27 cellular contexts compared by ENCODE assay signal in the genomic region with DNA sequence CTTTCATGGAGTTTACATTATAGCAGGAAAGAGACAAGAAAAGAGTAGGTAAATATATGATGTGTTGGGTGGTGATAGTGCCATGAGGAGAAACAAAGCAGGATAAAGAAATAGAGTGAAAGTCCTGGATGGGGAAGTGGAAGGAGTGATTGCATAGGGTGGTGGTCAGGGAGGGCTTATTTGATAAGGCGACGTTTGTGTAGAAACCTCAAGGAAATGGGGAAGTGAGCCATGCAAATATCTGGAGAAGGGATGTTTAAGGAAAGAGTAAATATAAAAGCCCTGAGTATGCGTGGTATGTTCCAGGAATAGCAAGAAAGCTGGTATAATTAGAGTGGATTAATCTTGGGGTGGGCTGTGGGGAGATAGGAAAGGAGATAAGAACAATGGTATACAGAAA.
DNase-seq lines count a peak whose midpoint lies in the region; ATAC-seq, FAIRE-seq and TF ChIP-seq lines count a peak whose summit lies in the region.
"Had no signal": no experiment of that assay in that cellular context is flagged by ENCODE, and none has a peak within 500 bp of the region (broad histone marks: within the 10 kb centered on the region; RNA-seq: fewer than 3 reads in every experiment).

No MANE protein-coding gene starts in this region.

- H2AFZ ChIP-seq in GM12878 (ENCODE audit: control insufficient read depth, low read depth, low read length) (no peak overlapping the region), PC-3 (ENCODE audit: low read length) (no peak overlapping the region)
- H2AFZ ChIP-seq: GM23338 had no signal

- no peak for FAIRE-seq in GM12878 (lab: Jason Lieb, UNC)
- FAIRE-seq: GM18507 had no signal

- no peaks in the 10 kb centered on the region for H3K27me3 ChIP-seq in BLaER1 treated with 17β-estradiol and CSF1 and Interleukin-3, amounts not matched to agents 10 nM and 100 nM
- H3K27me3 ChIP-seq in GM12878 (replicated peaks in 1 of 2; ENCODE audit: control insufficient read depth in 2 of 2, insufficient read depth in 2 of 2, low read length in 1 of 2) = no peaks in the 10 kb centered on the region
- H3K27me3 ChIP-seq in PC-3 (ENCODE audit: low read length) = no peaks in the 10 kb centered on the region
- no peaks in the 10 kb centered on the region for H3K27me3 ChIP-seq in ascending aorta
- H3K27me3 ChIP-seq: BLaER1 had no signal

- 2% methylated on average over 3 of the region's 3 CpGs for WGBS in GM12878 (ENCODE audit: insufficient coverage, insufficient replicate concordance, low lambda C conversion rate, missing lambda C conversion rate)

- H3K9me3 ChIP-seq in BLaER1 treated with 17β-estradiol and CSF1 and Interleukin-3, amounts not matched to agents 10 nM and 100 nM (replicated peaks in 1 of 11) = peaks cover 11 to 38% (median 22%) of the 10 kb centered on the region in 11 experiments; a peak in 21 of 22 replicates
- H3K9me3 ChIP-seq in GM12878 (replicated peaks; ENCODE audit: control insufficient read depth, insufficient read depth, low read length) (peaks cover 6% of the 10 kb centered on the region; the same call in 2 of the 3 replicates), PC-3 (ENCODE audit: low read length) (no peaks in the 10 kb centered on the region), ascending aorta (no peaks in the 10 kb centered on the region)
- H3K9me3 ChIP-seq: HAP-1, SJSA1 had no signal

- no peaks in the 10 kb centered on the region for H4K20me1 ChIP-seq in BLaER1 treated with 17β-estradiol and CSF1 and Interleukin-3, amounts not matched to agents 10 nM and 100 nM
- no peaks in the 10 kb centered on the region for H4K20me1 ChIP-seq in GM12878 (ENCODE audit: control insufficient read depth, insufficient read depth)
- no peaks in the 10 kb centered on the region for H4K20me1 ChIP-seq in PC-3 (ENCODE audit: low read length)
- H4K20me1 ChIP-seq: BLaER1 had no signal

- peak overlapping the region in 6 of 11 experiments; percentile 23 to 75 (median 53); a peak in 10 of 22 replicates for H3K27ac ChIP-seq in BLaER1 treated with 17β-estradiol and CSF1 and Interleukin-3, amounts not matched to agents 10 nM and 100 nM
- H3K27ac ChIP-seq in GM12878 (ENCODE audit: control insufficient read depth, insufficient read depth) (no peak overlapping the region), PC-3 (ENCODE audit: low read length) (no peak overlapping the region), ascending aorta (no peak overlapping the region)
- H3K27ac ChIP-seq: 22Rv1, BLaER1, SJSA1 had no signal

- intact Hi-C loops in GM12878 (cut with micrococcal nuclease; ENCODE audit: unreplicated experiment) = no loop called here
- intact Hi-C loops in PC-3 (cut with micrococcal nuclease) = no loop called here
- intact Hi-C loops in Right ventricle myocardium inferior (cut with DNase I) = no loop called here
- intact Hi-C loops in ascending aorta (cut with DNase I) = no loop called here

- no peak for TF ChIP-seq RAD21 in GM12878 (IDR thresholded peaks at IDR 0.05; ENCODE audit: insufficient read depth, low read depth, low read length)

- H3K36me3 ChIP-seq in BLaER1 treated with 17β-estradiol and CSF1 and Interleukin-3, amounts not matched to agents 10 nM and 100 nM = no peaks in the 10 kb centered on the region
- H3K36me3 ChIP-seq in GM12878 (ENCODE audit: control insufficient read depth in 2 of 2, insufficient read depth in 2 of 2, low read length in 1 of 2) (no peaks in the 10 kb centered on the region), PC-3 (ENCODE audit: low read depth, low read length) (no peaks in the 10 kb centered on the region), ascending aorta (no peaks in the 10 kb centered on the region)
- H3K36me3 ChIP-seq: BLaER1, HAP-1, SJSA1 had no signal

- no peak for TF ChIP-seq POLR2A in GM12878 (IDR thresholded peaks at IDR 0.05; ENCODE audit: low read depth, low read length)

- peak overlapping the region in 6 of 11 experiments; percentile 17 to 73 (median 56); a peak in 11 of 22 replicates for H3K4me2 ChIP-seq in BLaER1 treated with 17β-estradiol and CSF1 and Interleukin-3, amounts not matched to agents 10 nM and 100 nM
- H3K4me2 ChIP-seq in GM12878 (ENCODE audit: control insufficient read depth, insufficient read depth) = no peak overlapping the region
- H3K4me2 ChIP-seq in PC-3 (ENCODE audit: low read length) = no peak overlapping the region
- H3K4me2 ChIP-seq: BLaER1, GM23338 had no signal

- no TSS peak for BruUV-seq in GM12878 (replicated peaks; lab: Mats Ljungman, UMichigan)
- BruUV-seq in PC-3 (replicated peaks; lab: Mats Ljungman, UMichigan) = no TSS peak

- peak overlapping the region in 1 of 11 experiments; percentile 36; a peak in 1 of 22 replicates for H3K9ac ChIP-seq in BLaER1 treated with 17β-estradiol and CSF1 and Interleukin-3, amounts not matched to agents 10 nM and 100 nM
- H3K9ac ChIP-seq in GM12878 (ENCODE audit: control insufficient read depth, insufficient read depth, low read length) (no peak overlapping the region), PC-3 (ENCODE audit: low read length) (no peak overlapping the region)
- H3K9ac ChIP-seq: BLaER1 had no signal

- no peak for TF ChIP-seq CTCF in GM12878 (IDR thresholded peaks at IDR 0.05 in 2 of 3, conservative IDR thresholded peaks at IDR 0.05 in 1 of 3; ENCODE audit: control insufficient read depth in 2 of 3, extremely low read depth in 1 of 3, insufficient read depth in 1 of 3, low read depth in 3 of 3, low read length in 3 of 3)
- no peak for TF ChIP-seq CTCF in PC-3 (conservative IDR thresholded peaks at IDR 0.05; ENCODE audit: low read depth, low read length)
- TF ChIP-seq CTCF in ascending aorta (IDR thresholded peaks at IDR 0.05) = no peak

- DNase-seq in MV-4-11 (lab: John Stamatoyannopoulos, UW) (peak; percentile 97), OCI-M1 (lab: John Stamatoyannopoulos, UW) (peak; percentile 45), GM12878 (ENCODE audit: low read depth, low spot score) (no peak), PC-3 (no peak), Right ventricle myocardium inferior (ENCODE audit: missing footprints) (no peak), ascending aorta (ENCODE audit: low spot score in 2 of 2) (no peak)
- no peak for DNase-seq in activated CD4-positive, CD25-positive, alpha-beta regulatory T cell treated with anti-CD3 and anti-CD28 coated beads, Interleukin-2, amount 50 U/mL, for 72 hours
- DNase-seq: ACHN; CD4-positive, alpha-beta memory T cell; DND-41; IMR-90; Karpas-422; NCI-H1105; NCI-H2029 treated with DMSO at 0.1 percent for 48 hours; NCI-H2171; NCI-H524 treated with DMSO at 0.1 percent for 48 hours; NCI-H82; SW 1271; T-helper 17 cell had no signal

- H3K79me2 ChIP-seq in GM12878 (ENCODE audit: control insufficient read depth, insufficient read depth, low read length) = no peaks in the 10 kb centered on the region
- H3K79me2 ChIP-seq in PC-3 (ENCODE audit: low read length) = no peaks in the 10 kb centered on the region

- SMC1A ChIA-PET in GM12878 (lab: Charles Lee; ENCODE audit: uncharacterized antibody, unreplicated experiment) = no interaction called here

- no peak overlapping the region for H3K4me3 ChIP-seq in BLaER1 treated with 17β-estradiol and CSF1 and Interleukin-3, amounts not matched to agents 10 nM and 100 nM
- no peak overlapping the region for H3K4me3 ChIP-seq in GM12878
- no peak overlapping the region for H3K4me3 ChIP-seq in PC-3 (ENCODE audit: low read length)
- H3K4me3 ChIP-seq in ascending aorta = no peak overlapping the region
- H3K4me3 ChIP-seq: BLaER1, GM23338, HAP-1, SJSA1 had no signal

- H3K4me1 ChIP-seq in BLaER1 treated with 17β-estradiol and CSF1 and Interleukin-3, amounts not matched to agents 10 nM and 100 nM = peaks cover 0 to 29% (median 7%) of the 10 kb centered on the region in 10 experiments; a peak in 10 of 20 replicates
- H3K4me1 ChIP-seq in GM12878 (ENCODE audit: control insufficient read depth, insufficient read depth, low read length) (no peaks in the 10 kb centered on the region), PC-3 (ENCODE audit: insufficient read depth, low read length) (no peaks in the 10 kb centered on the region), ascending aorta (no peaks in the 10 kb centered on the region)
- H3K4me1 ChIP-seq: BLaER1, HAP-1, SJSA1 had no signal

- in situ Hi-C loops in GM12878 (cut with MboI) = no loop called here

- CTCF ChIA-PET in GM12878 (lab: Yijun Ruan, JAX) = no interaction called here
- CTCF ChIA-PET in PC-3 (lab: Charles Lee) = no interaction called here

- ATAC-seq in GM12878 (no peak), PC-3 (no peak), Right ventricle myocardium inferior (no peak)
- ATAC-seq: GM23338, Panc1, T-helper 17 cell had no signal

- H3K9me2 ChIP-seq in PC-3 (replicated peaks; ENCODE audit: low read length) = no peaks in the 10 kb centered on the region

- no peak for TF ChIP-seq EP300 in GM12878 (IDR thresholded peaks at IDR 0.05; ENCODE audit: borderline replicate concordance in 1 of 2, control insufficient read depth in 1 of 2, low read depth in 2 of 2, low read length in 2 of 2)

- POLR2A ChIA-PET in GM12878 (lab: Charles Lee) (no interaction called here), PC-3 (lab: Charles Lee; ENCODE audit: unreplicated experiment) (no interaction called here)

- RAD21 ChIA-PET in GM12878 (lab: Charles Lee; ENCODE audit: unreplicated experiment) = no interaction called here

- no peaks in the 10 kb centered on the region for H3F3A ChIP-seq in PC-3 (ENCODE audit: low read length, unreplicated experiment)

TF ChIP-seq in GM12878, 131 proteins besides CTCF, POLR2A, EP300 and RAD21:
- peak; percentile 77; the same call in 1 of the 2 replicates for TF ChIP-seq SPI1 (IDR thresholded peaks at IDR 0.05; ENCODE audit: borderline replicate concordance, insufficient read depth, low read depth, low read length)
- no peak for TF ChIP-seq EZH2 (IDR thresholded peaks at IDR 0.05; ENCODE audit: borderline replicate concordance, control insufficient read depth, low read depth, low read length)
- TF ChIP-seq POLR2AphosphoS5 (IDR thresholded peaks at IDR 0.05; ENCODE audit: low read length) = no peak

Comparison
In these comparisons a context has a peak if more than half of its experiments do, and no peak if none do; other contexts are left out.
1. H3K27ac ChIP-seq: peak in BLaER1 treated with 17β-estradiol and CSF1 and Interleukin-3, amounts not matched to agents 10 nM and 100 nM (6 of 11); none in GM12878 (single experiment), PC-3 (single experiment) and ascending aorta (0 of 2).
2. H3K4me2 ChIP-seq: peak in BLaER1 treated with 17β-estradiol and CSF1 and Interleukin-3, amounts not matched to agents 10 nM and 100 nM (6 of 11); none in GM12878 (single experiment) and PC-3 (single experiment).
3. DNase-seq: peak in MV-4-11 (single experiment) and OCI-M1 (single experiment); none in GM12878 (single experiment), activated CD4-positive, CD25-positive, alpha-beta regulatory T cell treated with anti-CD3 and anti-CD28 coated beads, Interleukin-2, amount 50 U/mL, for 72 hours (single experiment), PC-3 (single experiment), Right ventricle myocardium inferior (single experiment) and ascending aorta (0 of 2).